ENCODE assay signal across 8 cellular contexts in the genomic region with DNA sequence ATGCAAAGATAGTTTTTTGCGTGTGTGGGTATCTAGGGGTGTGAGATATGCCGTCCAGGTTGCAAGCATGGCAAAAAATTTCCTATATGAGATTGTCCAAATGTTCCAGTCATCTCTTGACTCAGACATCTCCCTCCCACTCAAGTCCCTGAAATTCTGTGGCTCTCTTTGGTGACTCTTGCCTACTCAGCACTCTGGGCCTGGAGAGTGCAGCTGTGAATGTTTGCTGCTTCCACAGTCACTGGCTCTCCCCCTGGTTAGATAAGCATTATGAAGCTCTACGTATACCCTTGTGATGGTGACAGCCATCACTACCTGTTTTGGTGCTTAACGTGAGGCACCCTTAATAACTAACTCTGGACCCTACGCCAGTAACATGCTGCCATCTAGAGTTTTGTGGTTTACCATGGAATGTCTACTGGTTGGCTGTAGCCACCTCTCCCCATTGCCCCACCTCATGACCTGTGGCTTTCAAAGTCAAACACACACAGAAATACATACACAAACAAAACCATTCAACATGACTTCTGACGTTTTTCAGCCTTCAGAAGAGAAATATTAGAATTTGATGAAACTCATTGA.
A peak's percentile ranks its signal among the peaks of the same experiment; 100 is the strongest.
DNase-seq lines count a peak whose midpoint lies in the region; ATAC-seq and TF ChIP-seq lines count a peak whose summit lies in the region.

No MANE protein-coding gene starts in this region.

- no peaks in the 10 kb centered on the region for H3K4me1 ChIP-seq in Karpas-422 (ENCODE audit: low read length)

- peak; percentile 47 for TF ChIP-seq CTCF in epithelial cell of proximal tubule (conservative IDR thresholded peaks at IDR 0.05; ENCODE audit: low read depth, low read length)

- H3K27ac Mint-ChIP-seq in effector memory CD8-positive, alpha-beta T cell: no peak overlapping the region
- no peak overlapping the region for H3K27ac Mint-ChIP-seq in activated T-cell treated with anti-CD3 and anti-CD28 coated beads, Interleukin-2, amount 50 U/mL, for 24 hours

- H3K36me3 ChIP-seq in Karpas-422 (ENCODE audit: insufficient read depth, low read length): no peaks in the 10 kb centered on the region

- no peak overlapping the region for H3K4me3 ChIP-seq in Karpas-422 (ENCODE audit: low read length)
- no peak overlapping the region for H3K4me3 ChIP-seq in epithelial cell of proximal tubule (ENCODE audit: low read depth, low read length)

- no peaks in the 10 kb centered on the region for H4K20me1 ChIP-seq in Karpas-422 (ENCODE audit: insufficient read depth, low read depth, low read length)

- ATAC-seq in GM18499 (IDR thresholded peaks at IDR 0.05; ENCODE audit: insufficient read depth, unreplicated experiment) (peak; percentile 64), GM21723 (IDR thresholded peaks at IDR 0.05; ENCODE audit: unreplicated experiment) (peak; percentile 90)
- ATAC-seq in effector memory CD8-positive, alpha-beta T cell (replicated peaks): no peak

- H3K9me3 ChIP-seq in Karpas-422 (ENCODE audit: low read length): no peaks in the 10 kb centered on the region

- no peak overlapping the region for H3K9ac ChIP-seq in Karpas-422 (ENCODE audit: low read length)

- peaks cover 0 to 8% of the 10 kb centered on the region in 2 donors for H3K27me3 Mint-ChIP-seq in effector memory CD8-positive, alpha-beta T cell
- H3K27me3 Mint-ChIP-seq in activated T-cell treated with anti-CD3 and anti-CD28 coated beads, Interleukin-2, amount 50 U/mL, for 24 hours: no peaks in the 10 kb centered on the region

- no peaks in the 10 kb centered on the region for H3K36me3 Mint-ChIP-seq in effector memory CD8-positive, alpha-beta T cell (ENCODE audit: insufficient read depth)
- H3K36me3 Mint-ChIP-seq in activated T-cell treated with anti-CD3 and anti-CD28 coated beads, Interleukin-2, amount 50 U/mL, for 24 hours (ENCODE audit: low read depth): no peaks in the 10 kb centered on the region

- no peaks in the 10 kb centered on the region for H3K4me1 Mint-ChIP-seq in effector memory CD8-positive, alpha-beta T cell (ENCODE audit: low read depth in 2 of 2)
- H3K4me1 Mint-ChIP-seq in activated T-cell treated with anti-CD3 and anti-CD28 coated beads, Interleukin-2, amount 50 U/mL, for 24 hours (ENCODE audit: low read depth): no peaks in the 10 kb centered on the region

- no peak overlapping the region for H3K4me2 ChIP-seq in Karpas-422 (ENCODE audit: low read depth, low read length, poor library complexity, severe bottlenecking)

- H3K27ac ChIP-seq in Karpas-422 (ENCODE audit: low read length): no peak overlapping the region

- peak; percentile 66 for DNase-seq in Karpas-422
- DNase-seq in epithelial cell of proximal tubule (ENCODE audit: low read depth): no peak
- no peak for DNase-seq in effector memory CD8-positive, alpha-beta T cell
- no peak for DNase-seq in activated T-cell treated with anti-CD3 and anti-CD28 coated beads, Interleukin-2, amount 50 U/mL, for 24 hours
- no peak for DNase-seq in hepatic stellate cell (ENCODE audit: low spot score)
- DNase-seq in activated gamma-delta T cell treated with Interleukin-2 at 50 U/mL for 16 hours: no peak

- H2AFZ ChIP-seq in Karpas-422 (ENCODE audit: low read length): no peak overlapping the region

- H3K9me2 ChIP-seq in Karpas-422 (replicated peaks; ENCODE audit: insufficient read depth, low read length): no peaks in the 10 kb centered on the region

- H3K27me3 ChIP-seq in Karpas-422 (ENCODE audit: low read length): no peaks in the 10 kb centered on the region

- H3K79me2 ChIP-seq in Karpas-422 (ENCODE audit: low read length): no peaks in the 10 kb centered on the region

- H3K9me3 Mint-ChIP-seq in effector memory CD8-positive, alpha-beta T cell: no peaks in the 10 kb centered on the region
- peaks cover 2% of the 10 kb centered on the region for H3K9me3 Mint-ChIP-seq in activated T-cell treated with anti-CD3 and anti-CD28 coated beads, Interleukin-2, amount 50 U/mL, for 24 hours

- H3K4me3 Mint-ChIP-seq in effector memory CD8-positive, alpha-beta T cell: no peak overlapping the region
- H3K4me3 Mint-ChIP-seq in activated T-cell treated with anti-CD3 and anti-CD28 coated beads, Interleukin-2, amount 50 U/mL, for 24 hours: no peak overlapping the region
